ENCODE assay signal across 10 cellular contexts in the genomic region with DNA sequence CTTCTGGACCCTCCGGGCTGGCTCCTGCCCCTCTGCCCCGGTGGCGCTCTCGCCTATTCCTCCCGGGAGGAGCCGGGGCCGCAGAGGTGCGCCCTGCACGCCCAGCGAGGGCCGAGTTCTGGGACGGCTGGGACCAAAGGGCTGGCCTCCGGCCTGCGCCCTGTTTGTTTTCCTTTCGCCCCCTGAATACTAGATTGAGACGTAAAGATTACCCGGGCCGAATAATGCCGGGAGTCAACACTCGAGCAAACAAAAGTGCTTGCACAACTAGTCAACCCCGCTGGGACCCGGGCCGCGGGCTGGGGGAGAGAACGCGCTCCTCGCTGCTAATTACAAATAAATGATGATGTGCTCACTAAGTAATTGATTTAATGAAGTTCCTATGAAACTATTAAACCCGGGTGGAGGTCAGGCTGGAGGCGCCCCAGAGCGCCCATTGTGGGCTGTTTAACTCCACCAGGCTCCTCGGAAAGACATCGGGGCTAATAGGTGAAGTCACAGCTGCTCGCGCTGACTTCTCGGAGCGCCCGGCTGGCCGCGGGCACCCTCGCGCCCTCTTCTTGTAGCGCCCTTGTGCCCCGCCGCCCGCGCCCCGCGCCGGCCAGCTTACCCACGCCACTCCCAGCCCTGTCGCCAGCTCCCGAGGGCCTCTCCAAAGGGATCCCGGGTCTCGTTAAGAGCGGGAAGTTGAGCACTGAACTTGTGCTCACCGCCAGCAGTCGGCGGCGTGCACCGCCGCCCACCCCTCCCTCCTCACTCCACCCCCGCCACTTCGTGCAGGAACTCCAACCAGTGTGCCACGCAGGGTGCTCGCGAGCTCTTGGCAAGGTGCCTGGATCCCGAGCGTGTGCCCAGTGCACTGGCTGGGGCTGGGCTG. TPM values are rescaled to one million over a fixed set of nuclear protein-coding genes. Genes with fewer than 3 reads are reported as not detected.
DNase-seq lines count a peak whose midpoint lies in the region; TF ChIP-seq lines count a peak whose summit lies in the region.
"Had no signal": no experiment of that assay in that cellular context is flagged by ENCODE, and none has a peak within 500 bp of the region (broad histone marks: within the 10 kb centered on the region; RNA-seq: fewer than 3 reads in every experiment).

No MANE protein-coding gene starts in this region.

- H4K20me1 ChIP-seq in smooth muscle cell (ENCODE audit: low read depth), result no peaks in the 10 kb centered on the region

- H3F3A ChIP-seq in smooth muscle cell (ENCODE audit: low read depth), result no peaks in the 10 kb centered on the region

- H3K9ac ChIP-seq in iPS-20b (ENCODE audit: low read depth, low read length) (peak overlapping the region; percentile 70; the same call in 1 of the 2 replicates), smooth muscle cell (ENCODE audit: low read depth) (no peak overlapping the region)

- WGBS in smooth muscle cell (ENCODE audit: low lambda C conversion rate), result 2% methylated on average over 44 of the region's 68 CpGs

- H3K27me3 ChIP-seq in iPS-20b (ENCODE audit: insufficient read depth, low read length) (peaks cover 90% of the 10 kb centered on the region), smooth muscle cell (ENCODE audit: low read depth) (peaks cover 99% of the 10 kb centered on the region)

- H3K36me3 ChIP-seq in iPS-20b (ENCODE audit: insufficient read depth, low read depth, low read length) (no peaks in the 10 kb centered on the region), smooth muscle cell (ENCODE audit: low read depth) (no peaks in the 10 kb centered on the region)

- H2AFZ ChIP-seq in smooth muscle cell (ENCODE audit: low read depth), result peak overlapping the region; percentile 52

- H3K79me2 ChIP-seq in smooth muscle cell (ENCODE audit: low read depth), result no peaks in the 10 kb centered on the region

- H3K27ac ChIP-seq in iPS-20b (ENCODE audit: low read length) (no peak overlapping the region), smooth muscle cell (ENCODE audit: low read depth) (no peak overlapping the region)

- H3K9me3 ChIP-seq in iPS-20b (ENCODE audit: insufficient read depth, low read depth, low read length) (no peaks in the 10 kb centered on the region), smooth muscle cell (replicated peaks; ENCODE audit: low read depth) (no peaks in the 10 kb centered on the region)

- H3K4me1 ChIP-seq in iPS-20b (ENCODE audit: insufficient read depth, low read length) (peaks cover 20% of the 10 kb centered on the region; the same call in 1 of the 2 replicates), smooth muscle cell (ENCODE audit: low read depth) (peaks cover 39% of the 10 kb centered on the region)

- TF ChIP-seq CTCF in smooth muscle cell (IDR thresholded peaks at IDR 0.05; ENCODE audit: borderline replicate concordance, insufficient read depth, poor library complexity, severe bottlenecking), result no peak

- peak overlapping the region; percentile 63 for H3K4me3 ChIP-seq in iPS-20b (ENCODE audit: low read length)
- H3K4me3 ChIP-seq in smooth muscle cell, result peak overlapping the region; percentile 44

- H3K4me2 ChIP-seq in smooth muscle cell, result peak overlapping the region; percentile 90

- DNase-seq in NCI-H1417 (lab: John Stamatoyannopoulos, UW), result peak in 2 of 3 experiments; percentile 83 to 91
- no peak for DNase-seq in NCI-H1417 treated with DMSO at 0.1 percent for 48 hours (lab: John Stamatoyannopoulos, UW)
- peak; percentile 46 to 48 for DNase-seq in activated T-cell treated with anti-CD3 and anti-CD28 coated beads, Interleukin-2, amount 50 U/mL, for 48 hours
- DNase-seq in smooth muscle cell (lab: John Stamatoyannopoulos, UW; ENCODE audit: unreplicated experiment), result no peak
- no peak for DNase-seq in GM19240 (ENCODE audit: insufficient read length, low spot score)
- no peak for DNase-seq in NCI-H2081 treated with DMSO at 0.1 percent for 48 hours (lab: John Stamatoyannopoulos, UW)
- no peak for DNase-seq in superior temporal gyrus (ENCODE audit: extremely low spot score)
- DNase-seq: PC-3 had no signal

RNA-seq across cellular contexts. Expression of a gene that starts 14.9 kb away (rescaled TPM):
- total RNA-seq in smooth muscle cell, result not detected in 2 replicates
- polyA plus RNA-seq in smooth muscle cell, result not detected in 2 replicates
- total RNA-seq: left cardiac atrium, PC-3 had no signal

RNA-seq across cellular contexts. Expression of a gene that starts 24.9 kb away (rescaled TPM):
- total RNA-seq in smooth muscle cell, result not detected in 2 replicates
- polyA plus RNA-seq in smooth muscle cell, result not detected in 2 replicates
- total RNA-seq: left cardiac atrium, PC-3 had no signal

Comparison
In these comparisons a context has a peak if more than half of its experiments do, and no peak if none do; other contexts are left out.
1. DNase-seq: peak in NCI-H1417 (2 of 3) and activated T-cell treated with anti-CD3 and anti-CD28 coated beads, Interleukin-2, amount 50 U/mL, for 48 hours (2 of 2); none in NCI-H1417 treated with DMSO at 0.1 percent for 48 hours (single experiment), smooth muscle cell (single experiment), GM19240 (single experiment), NCI-H2081 treated with DMSO at 0.1 percent for 48 hours (single experiment) and superior temporal gyrus (single experiment).